12 cellular contexts compared by ENCODE assay signal in genomic region chr10:33139191-33139646, GRCh38.
A peak's percentile ranks its signal among the peaks of the same experiment; 100 is the strongest.
DNase-seq lines count a peak whose midpoint lies in the region; ATAC-seq and TF ChIP-seq lines count a peak whose summit lies in the region.
"Had no signal": no experiment of that assay in that cellular context is flagged by ENCODE, and none has a peak within 500 bp of the region (broad histone marks: within the 10 kb centered on the region; RNA-seq: fewer than 3 reads in every experiment).

No MANE protein-coding gene starts in this region.

- no peaks in the 10 kb centered on the region for H3K4me1 ChIP-seq in left lung

- H3K9me3 ChIP-seq in left lung, result no peaks in the 10 kb centered on the region
- H3K9me3 ChIP-seq: transverse colon had no signal

- H3K9me3 Mint-ChIP-seq in activated T-cell treated with anti-CD3 and anti-CD28 coated beads, Interleukin-2, amount 50 U/mL, for 24 hours, result peaks cover 6% of the 10 kb centered on the region

- H3K36me3 Mint-ChIP-seq in activated T-cell treated with anti-CD3 and anti-CD28 coated beads, Interleukin-2, amount 50 U/mL, for 24 hours (ENCODE audit: low read depth), result no peaks in the 10 kb centered on the region

- no peak overlapping the region for H3K4me3 ChIP-seq in left lung
- H3K4me3 ChIP-seq: transverse colon had no signal

- ATAC-seq in left cardiac atrium, result peak; percentile 42 to 54
- ATAC-seq in Right ventricle myocardium superior (ENCODE audit: poor library complexity), result no peak
- ATAC-seq in left lung, result peak; percentile 57
- no peak for ATAC-seq in GM18870 (IDR thresholded peaks at IDR 0.05; ENCODE audit: unreplicated experiment)
- ATAC-seq in HG03135 (IDR thresholded peaks at IDR 0.05; ENCODE audit: unreplicated experiment), result no peak
- ATAC-seq: right cardiac atrium had no signal

- H3K4me1 Mint-ChIP-seq in activated T-cell treated with anti-CD3 and anti-CD28 coated beads, Interleukin-2, amount 50 U/mL, for 24 hours (ENCODE audit: low read depth), result peaks cover 90% of the 10 kb centered on the region

- no peak for DNase-seq in left cardiac atrium
- DNase-seq in Right ventricle myocardium superior, result no peak
- DNase-seq in activated T-cell treated with anti-CD3 and anti-CD28 coated beads, Interleukin-2, amount 50 U/mL, for 24 hours, result peak; percentile 65
- DNase-seq in left lung, result no peak
- no peak for DNase-seq in HK-2 (ENCODE audit: unreplicated experiment)
- no peak for DNase-seq in cardiac septum (ENCODE audit: low spot score)
- DNase-seq: right cardiac atrium, transverse colon had no signal

- H3K4me3 Mint-ChIP-seq in activated T-cell treated with anti-CD3 and anti-CD28 coated beads, Interleukin-2, amount 50 U/mL, for 24 hours, result peak overlapping the region; percentile 12

- intact Hi-C loops in left cardiac atrium (cut with DNase I), result no loop called here
- intact Hi-C loops in Right ventricle myocardium superior (cut with DNase I), result no loop called here
- intact Hi-C loops in left lung (cut with DNase I), result no loop called here
- intact Hi-C loops in cardiac septum (cut with DNase I), result no loop called here

- no peak overlapping the region for H3K27ac ChIP-seq in left lung
- H3K27ac ChIP-seq: HL-60, transverse colon, VCaP had no signal

- no peak for TF ChIP-seq CTCF in left lung (IDR thresholded peaks at IDR 0.05)

- H3K27me3 ChIP-seq in left lung, result no peaks in the 10 kb centered on the region
- H3K27me3 ChIP-seq: transverse colon had no signal

- no peaks in the 10 kb centered on the region for H3K27me3 Mint-ChIP-seq in activated T-cell treated with anti-CD3 and anti-CD28 coated beads, Interleukin-2, amount 50 U/mL, for 24 hours

- peak overlapping the region; percentile 69 for H3K27ac Mint-ChIP-seq in activated T-cell treated with anti-CD3 and anti-CD28 coated beads, Interleukin-2, amount 50 U/mL, for 24 hours

- no peaks in the 10 kb centered on the region for H3K36me3 ChIP-seq in left lung
- H3K36me3 ChIP-seq: transverse colon had no signal

Comparison
In these comparisons a context has a peak if more than half of its experiments do, and no peak if none do; other contexts are left out.
1. ATAC-seq: peak in left cardiac atrium (2 of 2) and left lung (single experiment); none in Right ventricle myocardium superior (single experiment), GM18870 (single experiment) and HG03135 (single experiment).